11 cellular contexts compared by ENCODE assay signal in genomic region chr20:30284533-30284932, GRCh38.
DNase-seq lines count a peak whose midpoint lies in the region; ATAC-seq lines count a peak whose summit lies in the region.
"Had no signal": no experiment of that assay in that cellular context is flagged by ENCODE, and none has a peak within 500 bp of the region (broad histone marks: within the 10 kb centered on the region; RNA-seq: fewer than 3 reads in every experiment).

No MANE protein-coding gene starts in this region.

- peaks cover 2% of the 10 kb centered on the region for H3K36me3 Mint-ChIP-seq in activated naive CD4-positive, alpha-beta T cell treated with anti-CD3 and anti-CD28 coated beads for 36 hours (ENCODE audit: low read depth)
- no peaks in the 10 kb centered on the region for H3K36me3 Mint-ChIP-seq in activated naive CD8-positive, alpha-beta T cell

- H3K4me3 ChIP-seq in stomach smooth muscle (ENCODE audit: low read length in 2 of 2) (peak overlapping the region; percentile 60 to 71), HAP-1 (no peak overlapping the region)
- H3K4me3 ChIP-seq: smooth muscle cell had no signal

- no peak for DNase-seq in activated naive CD4-positive, alpha-beta T cell treated with anti-CD3 and anti-CD28 coated beads for 36 hours
- DNase-seq in activated naive CD4-positive, alpha-beta T cell treated with anti-CD3 and anti-CD28 coated beads, Interleukin-2, amount 50 U/mL, for 16 hours: no peak
- DNase-seq in HAP-1 (ENCODE audit: low spot score in 2 of 2): no peak
- DNase-seq: AML-193 had no signal

- no peaks in the 10 kb centered on the region for H3K27me3 Mint-ChIP-seq in activated naive CD4-positive, alpha-beta T cell treated with anti-CD3 and anti-CD28 coated beads for 36 hours (ENCODE audit: low read depth)
- no peaks in the 10 kb centered on the region for H3K27me3 Mint-ChIP-seq in activated naive CD8-positive, alpha-beta T cell

- ATAC-seq in GM21717 (IDR thresholded peaks at IDR 0.05; ENCODE audit: unreplicated experiment) (no peak), GM18517 (IDR thresholded peaks at IDR 0.05; ENCODE audit: unreplicated experiment) (no peak)

- H3K4me3 Mint-ChIP-seq in activated naive CD4-positive, alpha-beta T cell treated with anti-CD3 and anti-CD28 coated beads for 36 hours: peak overlapping the region; percentile 76
- H3K4me3 Mint-ChIP-seq in activated naive CD8-positive, alpha-beta T cell: peak overlapping the region; percentile 88

- H3K27me3 ChIP-seq in layer of hippocampus (ENCODE audit: control insufficient read depth, insufficient read depth, low read length): no peaks in the 10 kb centered on the region
- H3K27me3 ChIP-seq in stomach smooth muscle (ENCODE audit: control insufficient read depth in 1 of 2, insufficient read depth in 2 of 2, low read length in 2 of 2): no peaks in the 10 kb centered on the region
- H3K27me3 ChIP-seq in HAP-1 (ENCODE audit: low read depth): no peaks in the 10 kb centered on the region

- peak overlapping the region; percentile 52 for H3K27ac ChIP-seq in layer of hippocampus (ENCODE audit: low read depth, low read length)
- H3K27ac ChIP-seq in stomach smooth muscle (ENCODE audit: low read length): no peak overlapping the region
- H3K27ac ChIP-seq: HL-60 had no signal

- H3K4me1 Mint-ChIP-seq in activated naive CD4-positive, alpha-beta T cell treated with anti-CD3 and anti-CD28 coated beads for 36 hours (ENCODE audit: low read depth): peaks cover 18% of the 10 kb centered on the region
- peaks cover 33% of the 10 kb centered on the region for H3K4me1 Mint-ChIP-seq in activated naive CD8-positive, alpha-beta T cell (ENCODE audit: low read depth)

- H3K36me3 ChIP-seq in stomach smooth muscle (ENCODE audit: control insufficient read depth in 2 of 2, insufficient read depth in 2 of 2, low read length in 2 of 2) (no peaks in the 10 kb centered on the region), HAP-1 (replicated peaks) (no peaks in the 10 kb centered on the region)

- CTCF ChIA-PET in activated naive CD4-positive, alpha-beta T cell treated with anti-CD3 and anti-CD28 coated beads for 36 hours (lab: Charles Lee): no interaction called here

- peak overlapping the region; percentile 13 to 19 for H3K9ac ChIP-seq in stomach smooth muscle (ENCODE audit: low read length in 2 of 2)

- H3K4me1 ChIP-seq in stomach smooth muscle (ENCODE audit: control insufficient read depth, insufficient read depth, low read length): peaks cover 5% of the 10 kb centered on the region
- no peaks in the 10 kb centered on the region for H3K4me1 ChIP-seq in HAP-1

- no peak overlapping the region for H3K27ac Mint-ChIP-seq in activated naive CD4-positive, alpha-beta T cell treated with anti-CD3 and anti-CD28 coated beads for 36 hours
- no peak overlapping the region for H3K27ac Mint-ChIP-seq in activated naive CD8-positive, alpha-beta T cell

- intact Hi-C loops in activated naive CD4-positive, alpha-beta T cell treated with anti-CD3 and anti-CD28 coated beads for 36 hours (cut with micrococcal nuclease): loop anchor here (10.0 kb wide), 1 partner anchor 120 kb away; no protein-coding TSS in a partner anchor

- H3K9me3 ChIP-seq in stomach smooth muscle (ENCODE audit: control insufficient read depth in 2 of 2, low read length in 2 of 2): no peaks in the 10 kb centered on the region
- H3K9me3 ChIP-seq in HAP-1: no peaks in the 10 kb centered on the region

- in situ Hi-C loops in HAP-1 (cut with MboI; ENCODE audit: low sequenced_read_pairs): no loop called here

- H3K9me3 Mint-ChIP-seq in activated naive CD4-positive, alpha-beta T cell treated with anti-CD3 and anti-CD28 coated beads for 36 hours: peaks cover 8% of the 10 kb centered on the region
- H3K9me3 Mint-ChIP-seq in activated naive CD8-positive, alpha-beta T cell (ENCODE audit: low read depth): no peaks in the 10 kb centered on the region
